ENCODE assay signal across 14 cellular contexts in the genomic region with DNA sequence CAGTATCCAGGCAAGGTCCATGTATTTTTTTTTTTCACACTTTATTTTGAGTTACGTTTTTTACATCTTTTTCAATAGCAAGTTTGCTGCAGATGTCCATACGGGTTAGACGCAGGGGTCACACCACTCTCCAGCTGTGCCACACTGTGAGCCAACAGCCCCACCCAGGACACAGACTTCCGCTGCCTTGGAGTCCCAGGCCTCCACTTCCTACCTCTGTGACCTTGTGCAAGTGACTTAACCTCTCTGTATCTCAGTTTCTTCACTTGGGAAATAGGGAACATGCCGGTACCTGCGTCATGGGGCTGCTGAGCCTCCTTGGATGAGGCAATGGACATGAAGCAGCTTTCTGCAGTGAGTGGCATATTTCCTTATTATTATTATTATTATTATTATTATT.
"Had no signal": no experiment of that assay in that cellular context is flagged by ENCODE, and none has a peak within 500 bp of the region (broad histone marks: within the 10 kb centered on the region; RNA-seq: fewer than 3 reads in every experiment).

No MANE protein-coding gene starts in this region.

- DNase-seq: activated CD4-positive, alpha-beta T cell treated with anti-CD3 and anti-CD28 coated beads for 1 hour; activated CD8-positive, alpha-beta memory T cell treated with anti-CD3 and anti-CD28 coated beads for 24 hours; activated gamma-delta T cell treated with Interleukin-2 at 50 U/mL for 16 hours; activated T-cell treated with anti-CD3 and anti-CD28 coated beads for 4 hours; mammary epithelial cell; natural killer cell; psoas muscle; stimulated activated CD4-positive, alpha-beta T cell treated with anti-CD3 and anti-CD28 coated beads, Interleukin-4, amount 100 ng/mL, for 1 hour; stimulated activated CD8-positive, alpha-beta memory T cell treated with anti-CD3 and anti-CD28 coated beads, Interleukin-4, amount 100 ng/mL, for 48 hours; stimulated activated naive CD8-positive, alpha-beta T cell treated with anti-CD3 and anti-CD28 coated beads, Interleukin-15, amount 100 ng/mL, for 72 hours had no signal

- H3K36me3 Mint-ChIP-seq: natural killer cell had no signal

- H3K27me3 ChIP-seq: heart left ventricle had no signal

- ATAC-seq: heart left ventricle, mucosa of descending colon, natural killer cell, psoas muscle had no signal

- H3K27ac ChIP-seq: psoas muscle, thoracic aorta had no signal

- H3K9me3 Mint-ChIP-seq: natural killer cell; stimulated activated naive CD8-positive, alpha-beta T cell treated with anti-CD3 and anti-CD28 coated beads, Interleukin-15, amount 100 ng/mL, for 72 hours; T-helper 2 cell treated with Interferon-gamma antibody and Interleukin-4, amounts not matched to agents 5 μg/mL and 100 μg/mL, for 36 hours had no signal

- H3K9me3 ChIP-seq: heart left ventricle, mucosa of descending colon, psoas muscle, thoracic aorta had no signal
